ENCODE assay signal across 10 cellular contexts in the genomic region with DNA sequence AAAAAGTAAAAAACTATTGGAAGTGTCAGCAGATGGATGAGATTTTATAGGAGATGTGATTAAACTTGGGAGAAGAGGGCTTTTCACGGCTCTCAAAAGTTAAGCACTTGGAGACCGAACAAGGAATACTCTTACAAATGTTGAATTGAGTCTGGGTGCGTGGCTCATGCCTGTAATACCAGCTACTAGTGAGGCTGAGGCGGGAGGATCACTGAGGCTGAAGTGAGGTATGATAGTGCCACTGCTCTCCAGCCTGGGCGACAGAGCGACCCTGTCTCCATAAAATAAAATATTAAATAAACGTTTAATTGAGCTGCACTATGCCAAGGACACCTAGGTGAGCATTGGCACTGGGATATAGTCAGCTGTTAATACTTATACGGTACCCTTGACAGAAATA. TPM values are rescaled to one million over a fixed set of nuclear protein-coding genes. Genes with fewer than 3 reads are reported as not detected.
A peak's percentile ranks its signal among the peaks of the same experiment; 100 is the strongest.
DNase-seq lines count a peak whose midpoint lies in the region; ATAC-seq, FAIRE-seq and TF ChIP-seq lines count a peak whose summit lies in the region.
"Had no signal": no experiment of that assay in that cellular context is flagged by ENCODE, and none has a peak within 500 bp of the region (broad histone marks: within the 10 kb centered on the region; RNA-seq: fewer than 3 reads in every experiment).

No MANE protein-coding gene starts in this region.

- no peak overlapping the region for H3K56ac ChIP-seq in IMR-90 (ENCODE audit: extremely low read depth, insufficient read depth, low read length)

- 71% methylated on average over 3 of the region's 8 CpGs; no CpG with 5 or more reads in 1 of the 2 experiments for WGBS in IMR-90 (ENCODE audit: extremely low coverage in 2 of 2, insufficient read length in 1 of 2), 2 experiments
- 4% methylated on average over 8 of the region's 8 CpGs for WGBS in K562 (ENCODE audit: insufficient coverage, low coverage, missing lambda C conversion rate)
- WGBS in body of pancreas, 2 donors, result 55 to 62% methylated on average over 8 of the region's 8 CpGs

- H3K4me1 Mint-ChIP-seq in Calu3 (ENCODE audit: low read depth, unreplicated experiment), result peaks cover 38% of the 10 kb centered on the region
- H3K4me1 Mint-ChIP-seq in naive thymus-derived CD8-positive, alpha-beta T cell, result peaks cover 25 to 66% (median 59%) of the 10 kb centered on the region in 4 donors

- POLR2A ChIA-PET in IMR-90 (lab: Charles Lee; ENCODE audit: unreplicated experiment), result no interaction called here
- POLR2A ChIA-PET in K562 (lab: Yijun Ruan, JAX), result interaction anchor here (0.9 to 3.8 kb wide), 4 partner anchors 8 to 550 kb away, joined by 3 to 13 read pairs (median 4); no protein-coding TSS in a partner anchor
- POLR2A ChIA-PET in naive thymus-derived CD8-positive, alpha-beta T cell (lab: Charles Lee), result interaction anchor here (4.6 kb wide), 1 partner anchor 724 kb away, joined by 76 read pairs; the partner anchor contains the start of gene SRSF8

- H2AK9ac ChIP-seq in IMR-90 (replicated peaks; ENCODE audit: low read depth, low read length, poor library complexity), result no peak overlapping the region

- TF ChIP-seq CTCF in Calu3 (IDR thresholded peaks at IDR 0.05; ENCODE audit: unreplicated experiment) (no peak), IMR-90 (conservative IDR thresholded peaks at IDR 0.05; ENCODE audit: low read depth, low read length) (no peak), K562 (IDR thresholded peaks at IDR 0.05 in 2 of 3, conservative IDR thresholded peaks at IDR 0.05 in 1 of 3; ENCODE audit: insufficient read depth in 2 of 3, low read depth in 1 of 3, low read length in 3 of 3) (no peak), body of pancreas (IDR thresholded peaks at IDR 0.05) (no peak)

- TF ChIP-seq POLR2A in IMR-90 (IDR thresholded peaks at IDR 0.05; ENCODE audit: low read depth, low read length) (no peak), K562 (conservative IDR thresholded peaks at IDR 0.05) (no peak), body of pancreas (IDR thresholded peaks at IDR 0.05) (no peak)

- H3K9me1 ChIP-seq in IMR-90 (ENCODE audit: insufficient read depth, low read length), result 0 out of 2 replicates have a peak, but pooled peaks cover 2% of the 10 kb centered on the region
- H3K9me1 ChIP-seq in K562 (ENCODE audit: control insufficient read depth, insufficient read depth, low read length), result no peaks in the 10 kb centered on the region

- H2AFZ ChIP-seq in IMR-90 (replicated peaks; ENCODE audit: low read length, poor library complexity) (no peak overlapping the region), K562 (ENCODE audit: low read depth, low read length) (no peak overlapping the region)

- peak overlapping the region; percentile 73 for H3K4me3 Mint-ChIP-seq in Calu3 (ENCODE audit: low read depth, unreplicated experiment)
- H3K4me3 Mint-ChIP-seq in naive thymus-derived CD8-positive, alpha-beta T cell, result peak overlapping the region; percentile 99 to 100 (median 100)

- H3K9me3 ChIP-seq in IMR-90 (ENCODE audit: control insufficient read depth, insufficient read depth, low read length) (no peaks in the 10 kb centered on the region), K562 (replicated peaks; ENCODE audit: control insufficient read depth, insufficient read depth, low read depth, low read length) (no peaks in the 10 kb centered on the region), body of pancreas (no peaks in the 10 kb centered on the region)

- DNase-seq in Calu3, result no peak
- no peak for DNase-seq in IMR-90
- DNase-seq in K562 (ENCODE audit: extremely low read depth in 1 of 4, low spot score in 3 of 4), result peak in 1 of 4 experiments; percentile 47
- DNase-seq in naive thymus-derived CD8-positive, alpha-beta T cell, result no peak
- DNase-seq in body of pancreas, result no peak
- DNase-seq in HPDE6-E6E7 (ENCODE audit: extremely low spot score), result no peak
- no peak for DNase-seq in stimulated activated naive CD4-positive, alpha-beta T cell treated with Interleukin-2 at 50 U/mL for 16 hours (lab: John Stamatoyannopoulos, UW)
- DNase-seq: NCI-H1436, SIG-M5 had no signal

- no peak overlapping the region for H3K4ac ChIP-seq in IMR-90 (ENCODE audit: low read depth, low read length)

- no peak overlapping the region for H2BK120ac ChIP-seq in IMR-90 (ENCODE audit: low read depth, low read length)

- BruUV-seq in Calu3 (replicated peaks; lab: Mats Ljungman, UMichigan) (no TSS peak), IMR-90 (replicated peaks; lab: Mats Ljungman, UMichigan) (no TSS peak), K562 (replicated peaks; lab: Mats Ljungman, UMichigan) (no TSS peak)

- no peak overlapping the region for H3K9ac ChIP-seq in IMR-90 (ENCODE audit: low read depth, low read length)
- H3K9ac ChIP-seq in K562 (ENCODE audit: insufficient read depth in 1 of 2, low read depth in 2 of 2, low read length in 2 of 2), result peak overlapping the region; percentile 86 to 99; a peak in 3 of 4 replicates

- H3K27me3 Mint-ChIP-seq in Calu3 (ENCODE audit: unreplicated experiment), result no peaks in the 10 kb centered on the region
- H3K27me3 Mint-ChIP-seq in naive thymus-derived CD8-positive, alpha-beta T cell, result peaks cover 0 to 4% (median 0%) of the 10 kb centered on the region in 5 donors

- no peak overlapping the region for H3K18ac ChIP-seq in IMR-90 (ENCODE audit: low read depth, low read length)

- dilution Hi-C loops in IMR-90 (cut with HindIII; ENCODE audit: low sequenced_read_pairs, unreplicated experiment), result no loop called here

- H3K23ac ChIP-seq in IMR-90 (ENCODE audit: low read depth, low read length), result no peak overlapping the region

- no peak for FAIRE-seq in K562 (lab: Jason Lieb, UNC)

- H3K4me3 ChIP-seq in IMR-90 (ENCODE audit: insufficient read depth, low read depth, low read length), result no peak overlapping the region
- peak overlapping the region; percentile 88 for H3K4me3 ChIP-seq in K562
- no peak overlapping the region for H3K4me3 ChIP-seq in body of pancreas

- H3K4me2 ChIP-seq in IMR-90 (ENCODE audit: low read depth, low read length), result peak overlapping the region; percentile 36; the same call in 1 of the 2 replicates
- H3K4me2 ChIP-seq in K562 (ENCODE audit: insufficient read depth, low read length), result peak overlapping the region; percentile 95

- H4K8ac ChIP-seq in IMR-90 (ENCODE audit: low read depth in 2 of 2, low read length in 2 of 2), result no peak overlapping the region

- TF ChIP-seq EP300 in K562 (IDR thresholded peaks at IDR 0.05; ENCODE audit: low read length), result no peak

- no peak overlapping the region for H2BK15ac ChIP-seq in IMR-90 (ENCODE audit: low read depth, low read length)

- H4K5ac ChIP-seq in IMR-90 (ENCODE audit: low read depth, low read length), result no peak overlapping the region

- H2AK5ac ChIP-seq in IMR-90 (ENCODE audit: low read depth, low read length), result no peak overlapping the region

- no peaks in the 10 kb centered on the region for H3K27me3 ChIP-seq in IMR-90 (ENCODE audit: control insufficient read depth, insufficient read depth, low read length)
- no peaks in the 10 kb centered on the region for H3K27me3 ChIP-seq in K562 (ENCODE audit: control insufficient read depth in 2 of 2, insufficient read depth in 2 of 2, low read length in 2 of 2)
- no peaks in the 10 kb centered on the region for H3K27me3 ChIP-seq in body of pancreas

- no peak for TF ChIP-seq RAD21 in IMR-90 (IDR thresholded peaks at IDR 0.05; ENCODE audit: low read length)
- TF ChIP-seq RAD21 in K562 (CRISPR knock-in tag; conservative IDR thresholded peaks at IDR 0.05 in 1 of 2, IDR thresholded peaks at IDR 0.05 in 1 of 2), result no peak

- H4K91ac ChIP-seq in IMR-90 (ENCODE audit: insufficient read depth, low read depth, low read length), result no peak overlapping the region

- ATAC-seq in IMR-90 (ENCODE audit: low read depth) (no peak), K562 (no peak), HG02885 (IDR thresholded peaks at IDR 0.05; ENCODE audit: poor library complexity, unreplicated experiment) (no peak), body of pancreas (no peak)
- no peak for ATAC-seq in naive thymus-derived CD8-positive, alpha-beta T cell

- no peaks in the 10 kb centered on the region for H3K9me3 Mint-ChIP-seq in Calu3 (ENCODE audit: low read depth, unreplicated experiment)
- no peaks in the 10 kb centered on the region for H3K9me3 Mint-ChIP-seq in naive thymus-derived CD8-positive, alpha-beta T cell

- peak overlapping the region; percentile 60 for H3K27ac Mint-ChIP-seq in Calu3 (ENCODE audit: unreplicated experiment)
- peak overlapping the region in 9 of 10 donors; percentile 76 to 100 (median 100) for H3K27ac Mint-ChIP-seq in naive thymus-derived CD8-positive, alpha-beta T cell

- peaks cover 3% of the 10 kb centered on the region; the same call in 1 of the 2 replicates for H4K20me1 ChIP-seq in IMR-90 (ENCODE audit: insufficient read depth, low read length)
- peaks cover 6% of the 10 kb centered on the region; the same call in 1 of the 2 replicates for H4K20me1 ChIP-seq in K562 (replicated peaks; ENCODE audit: control insufficient read depth, insufficient read depth, low read length)

- no peak overlapping the region for H2BK5ac ChIP-seq in IMR-90 (ENCODE audit: low read depth, low read length, poor library complexity, severe bottlenecking)

- no peak overlapping the region for H3K27ac ChIP-seq in IMR-90 (ENCODE audit: insufficient read depth, low read length)
- peak overlapping the region; percentile 99 for H3K27ac ChIP-seq in K562 (ENCODE audit: extremely low read depth, low read depth, low read length)
- H3K27ac ChIP-seq in body of pancreas, result no peak overlapping the region

- in situ Hi-C loops in IMR-90 (cut with MboI; ENCODE audit: low sequenced_read_pairs) (no loop called here), K562 (cut with MboI) (no loop called here)

- no peak overlapping the region for H3K14ac ChIP-seq in IMR-90 (replicated peaks; ENCODE audit: low read depth, low read length)

- H3K79me1 ChIP-seq in IMR-90 (ENCODE audit: low read depth in 1 of 2, low read length in 2 of 2), result peaks cover 15 to 64% of the 10 kb centered on the region in 2 experiments

- peaks cover 59% of the 10 kb centered on the region for H3K36me3 Mint-ChIP-seq in Calu3 (ENCODE audit: insufficient read depth, unreplicated experiment)
- peaks cover 0 to 21% (median 0%) of the 10 kb centered on the region in 3 donors for H3K36me3 Mint-ChIP-seq in naive thymus-derived CD8-positive, alpha-beta T cell

- CTCF ChIA-PET in Calu3 (lab: Charles Lee) (no interaction called here), IMR-90 (lab: Yijun Ruan, JAX) (no interaction called here), K562 (lab: Yijun Ruan, JAX; ENCODE audit: low intra/inter-chr PET ratio) (no interaction called here)

- peaks cover 94% of the 10 kb centered on the region for H3K79me2 ChIP-seq in K562 (ENCODE audit: control insufficient read depth, insufficient read depth, low read length)

- H2BK20ac ChIP-seq in IMR-90 (ENCODE audit: low read depth, low read length), result no peak overlapping the region

- H3K36me3 ChIP-seq in IMR-90 (ENCODE audit: control insufficient read depth, insufficient read depth, low read length) (no peaks in the 10 kb centered on the region), K562 (ENCODE audit: control insufficient read depth, insufficient read depth, low read length) (peaks cover 29% of the 10 kb centered on the region), body of pancreas (replicated peaks in 1 of 2; ENCODE audit: insufficient read depth in 1 of 2, low read depth in 2 of 2) (no peaks in the 10 kb centered on the region)

- no peaks in the 10 kb centered on the region for H3K4me1 ChIP-seq in IMR-90 (ENCODE audit: control insufficient read depth, insufficient read depth, low read length)
- H3K4me1 ChIP-seq in K562 (replicated peaks in 1 of 2; ENCODE audit: control insufficient read depth in 2 of 2, insufficient read depth in 2 of 2, low read length in 2 of 2), result peaks cover 4 to 14% of the 10 kb centered on the region in 2 experiments; a peak in 4 of 5 replicates
- peaks cover 58% of the 10 kb centered on the region for H3K4me1 ChIP-seq in body of pancreas

- intact Hi-C loops in Calu3 (cut with micrococcal nuclease; ENCODE audit: unreplicated experiment) (loop anchor here (5.0 kb wide), 1 partner anchor 600 kb away; the partner anchor contains the start of gene JRKL), IMR-90 (cut with micrococcal nuclease) (loop anchor here (5.0 kb wide), 1 partner anchor 370 kb away; no protein-coding TSS in a partner anchor), K562 (cut with micrococcal nuclease) (loop anchor here (5.0 kb wide), 1 partner anchor 450 kb away; no protein-coding TSS in a partner anchor), body of pancreas (cut with DNase I) (no loop called here)

RNA-seq across cellular contexts. Expression of gene CEP57, which starts 1.9 kb away (rescaled TPM):
- 58.7 and 59.4 TPM in 2 replicates for total RNA-seq in Calu3 (2022)
- total RNA-seq in IMR-90 (2012; rRNA removed), result 30.5 and 38.0 TPM in 2 replicates
- 12.4 and 14.5 TPM in 2 replicates for polyA plus RNA-seq in IMR-90 (2012; rRNA removed)
- 5.0 and 8.5 TPM in 2 replicates for polyA plus RNA-seq in IMR-90 (2012; cell fraction: cytosol; rRNA removed)
- 11.7 and 29.8 TPM in 2 replicates for polyA plus RNA-seq in IMR-90 (2012; cell fraction: nucleus; rRNA removed; ENCODE audit: low replicate concordance)
- total RNA-seq in K562 (2011; cell fraction: chromatin; rRNA removed; ENCODE audit: low replicate concordance), result 28.8 and 122 TPM in 2 replicates
- total RNA-seq in K562 (2011; cell fraction: nucleolus; rRNA removed), result 16.0 and 21.6 TPM in 2 replicates
- 36.4 and 64.2 TPM in 2 replicates for total RNA-seq in K562 (2011; cell fraction: nucleoplasm; rRNA removed)
- total RNA-seq in K562 (2014; rRNA removed), result 50.7 and 62.7 TPM in 2 replicates
- total RNA-seq in K562 (2014; rRNA removed; fragmentation: Illumina TruSeq; extraction: Trizol), result 85.3 and 103 TPM in 2 replicates
- total RNA-seq in K562 (2015; rRNA removed; fragmentation: Illumina TruSeq; extraction: Trizol), result 71.0 and 81.5 TPM in 2 replicates
- total RNA-seq in K562 (2021), result 65.2 and 66.4 TPM in 2 replicates
- polyA plus RNA-seq in K562 (2011; rRNA removed), result 76.5 and 88.1 TPM in 2 replicates
- 26.5 and 37.3 TPM in 2 replicates for polyA plus RNA-seq in K562 (2011; cell fraction: cytosol; rRNA removed)
- 36.1 and 55.6 TPM in 2 replicates for polyA plus RNA-seq in K562 (2011; cell fraction: nucleus; rRNA removed)
- 50.5 and 75.0 TPM in 2 replicates for polyA plus RNA-seq in K562 (2012)
- 67.3 and 74.3 TPM in 2 replicates for polyA plus RNA-seq in K562 (2014; fragmentation: Illumina TruSeq; extraction: Trizol)
- polyA plus RNA-seq in K562 (2014; fragmentation: Nextera tagmentation; extraction: Ambion mirVana), result 10 to 100 TPM; 25.1 to 33.9 TPM
- polyA plus RNA-seq in K562 (2014; rRNA removed), result 47.5 and 54.3 TPM in 2 replicates
- polyA minus RNA-seq in K562 (2011; rRNA and poly(A)+ RNA removed), result 101 and 113 TPM in 2 replicates
- polyA minus RNA-seq in K562 (2011; cell fraction: cytosol; rRNA and poly(A)+ RNA removed), result 27.6 and 43.8 TPM in 2 replicates
- polyA minus RNA-seq in K562 (2011; cell fraction: nucleus; rRNA and poly(A)+ RNA removed), result 37.0 and 69.0 TPM in 2 replicates
- total RNA-seq in naive thymus-derived CD8-positive, alpha-beta T cell, result 10 to 100 TPM; 68.4 to 82.5 TPM
- polyA plus RNA-seq in naive thymus-derived CD8-positive, alpha-beta T cell, result 10 to 100 TPM; 53.0 to 64.2 (median 60.8) TPM
- total RNA-seq in body of pancreas, result 10 to 100 TPM; 30.4 to 72.8 TPM

RNA-seq across cellular contexts. Expression of gene FAM76B, which starts 2.6 kb away (rescaled TPM):
- total RNA-seq in Calu3 (2022) (20.4 and 28.2 TPM in 2 replicates), IMR-90 (2012; rRNA removed) (14.3 and 15.8 TPM in 2 replicates), K562 (2014; rRNA removed) (24.6 and 25.6 TPM in 2 replicates), K562 (2014; rRNA removed; fragmentation: Illumina TruSeq; extraction: Trizol) (46.8 and 56.4 TPM in 2 replicates), K562 (2015; rRNA removed; fragmentation: Illumina TruSeq; extraction: Trizol) (42.4 and 48.9 TPM in 2 replicates), K562 (2021) (28.4 and 33.9 TPM in 2 replicates), body of pancreas (10 to 100 TPM; 23.9 to 29.7 TPM)
- polyA plus RNA-seq in IMR-90 (2012; rRNA removed) (9.8 and 12.7 TPM in 2 replicates), K562 (2011; rRNA removed) (60.0 and 62.6 TPM in 2 replicates), K562 (2014; fragmentation: Illumina TruSeq; extraction: Trizol) (35.0 and 36.2 TPM in 2 replicates), K562 (2014; fragmentation: Nextera tagmentation; extraction: Ambion mirVana) (10 to 100 TPM; 22.5 to 23.7 TPM), K562 (2014; rRNA removed) (32.9 and 51.1 TPM in 2 replicates)
- polyA plus RNA-seq in IMR-90 (2012; cell fraction: cytosol; rRNA removed), result 1.8 TPM in 2 replicates
- polyA plus RNA-seq in IMR-90 (2012; cell fraction: nucleus; rRNA removed; ENCODE audit: low replicate concordance), result 18.1 and 77.4 TPM in 2 replicates
- total RNA-seq in K562 (2011; cell fraction: chromatin; rRNA removed; ENCODE audit: low replicate concordance), result 65.3 and 224 TPM in 2 replicates
- 35.2 and 52.4 TPM in 2 replicates for total RNA-seq in K562 (2011; cell fraction: nucleolus; rRNA removed)
- total RNA-seq in K562 (2011; cell fraction: nucleoplasm; rRNA removed), result 64.7 and 73.8 TPM in 2 replicates
- polyA plus RNA-seq in K562 (2011; cell fraction: cytosol; rRNA removed), result 6.0 and 14.0 TPM in 2 replicates
- 92.7 and 160 TPM in 2 replicates for polyA plus RNA-seq in K562 (2011; cell fraction: nucleus; rRNA removed)
- 19.1 and 27.1 TPM in 2 replicates for polyA plus RNA-seq in K562 (2012)
- polyA minus RNA-seq in K562 (2011; rRNA and poly(A)+ RNA removed), result 73.2 and 83.6 TPM in 2 replicates
- polyA minus RNA-seq in K562 (2011; cell fraction: cytosol; rRNA and poly(A)+ RNA removed), result 13.8 and 16.7 TPM in 2 replicates
- 59.1 and 144 TPM in 2 replicates for polyA minus RNA-seq in K562 (2011; cell fraction: nucleus; rRNA and poly(A)+ RNA removed)
- total RNA-seq in naive thymus-derived CD8-positive, alpha-beta T cell, result 10 to 100 TPM; 54.6 to 58.8 TPM
- polyA plus RNA-seq in naive thymus-derived CD8-positive, alpha-beta T cell, result 10 to 100 TPM; 11.7 to 12.1 (median 11.7) TPM
